17 cellular contexts compared by ENCODE assay signal in the genomic region with DNA sequence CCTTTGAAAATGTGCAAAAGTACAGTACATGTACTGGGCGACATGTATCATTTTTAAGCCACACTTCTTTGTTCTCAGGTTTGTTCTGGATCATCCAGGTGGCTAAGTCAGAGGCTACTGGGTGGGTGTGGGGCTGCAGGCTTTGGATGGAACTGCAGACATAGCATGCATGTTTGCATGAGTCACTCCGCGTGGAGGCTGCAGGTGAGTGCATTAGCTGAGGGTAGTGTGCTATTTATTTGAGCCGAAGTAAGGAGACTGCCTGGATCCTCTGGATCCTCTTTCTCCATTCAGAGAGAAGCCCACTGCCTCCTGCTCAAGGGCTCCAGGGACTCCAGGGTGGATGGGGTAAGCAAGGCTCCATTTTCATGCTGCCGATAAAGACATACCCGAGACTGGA. TPM values are rescaled to one million over a fixed set of nuclear protein-coding genes. Genes with fewer than 3 reads are reported as not detected.
"Had no signal": no experiment of that assay in that cellular context is flagged by ENCODE, and none has a peak within 500 bp of the region (broad histone marks: within the 10 kb centered on the region; RNA-seq: fewer than 3 reads in every experiment).

No MANE protein-coding gene starts in this region.

- ATAC-seq: activated CD4-positive, alpha-beta T cell treated with anti-CD3 and anti-CD28 coated beads for 36 hours; activated naive CD4-positive, alpha-beta T cell treated with anti-CD3 and anti-CD28 coated beads, Interleukin-2, amount 50 U/mL, for 72 hours; heart left ventricle; left ventricle myocardium superior had no signal

- DNase-seq: activated CD4-positive, alpha-beta T cell treated with anti-CD3 and anti-CD28 coated beads for 36 hours; activated T-cell treated with anti-CD3 and anti-CD28 coated beads, Interleukin-2, amount 50 U/mL, for 1 hour; brain microvascular endothelial cell; heart left ventricle; kidney; left ventricle myocardium superior; retina; SW 1271; T-helper 9 cell; thyroid gland had no signal

- H3K27ac ChIP-seq: brain microvascular endothelial cell, heart left ventricle, parathyroid adenoma, thyroid gland, VCaP had no signal

- H3K36me3 ChIP-seq: brain microvascular endothelial cell, heart left ventricle, thyroid gland had no signal

- H3K9me3 ChIP-seq: thyroid gland had no signal

- H3K4me3 Mint-ChIP-seq: activated CD4-positive, alpha-beta T cell treated with anti-CD3 and anti-CD28 coated beads for 36 hours; mesothelial cell of epicardium had no signal

- H3K4me1 Mint-ChIP-seq: mesothelial cell of epicardium had no signal

- H3K36me3 Mint-ChIP-seq: mesothelial cell of epicardium had no signal

- H3K4me1 ChIP-seq: thyroid gland had no signal

- H3K27me3 ChIP-seq: heart left ventricle, thyroid gland had no signal

- H3K27ac Mint-ChIP-seq: activated CD4-positive, alpha-beta T cell treated with anti-CD3 and anti-CD28 coated beads for 36 hours; activated naive CD4-positive, alpha-beta T cell treated with anti-CD3 and anti-CD28 coated beads, Interleukin-2, amount 50 U/mL, for 72 hours; mesothelial cell of epicardium had no signal

- H3K4me3 ChIP-seq: heart left ventricle, thyroid gland had no signal

RNA-seq across cellular contexts. Expression of a gene that starts 9.4 kb away (rescaled TPM):
- total RNA-seq: cerebellum, frontal cortex, left ventricle myocardium superior, skeletal muscle tissue had no signal
